23 cellular contexts compared by ENCODE assay signal in genomic region chr20:23371496-23371895, GRCh38. TPM values are rescaled to one million over a fixed set of nuclear protein-coding genes. Genes with fewer than 3 reads are reported as not detected.
A peak's percentile ranks its signal among the peaks of the same experiment; 100 is the strongest.
DNase-seq lines count a peak whose midpoint lies in the region; ATAC-seq and TF ChIP-seq lines count a peak whose summit lies in the region.
"Had no signal": no experiment of that assay in that cellular context is flagged by ENCODE, and none has a peak within 500 bp of the region (broad histone marks: within the 10 kb centered on the region; RNA-seq: fewer than 3 reads in every experiment).

No MANE protein-coding gene starts in this region.

- no peaks in the 10 kb centered on the region for H3K9me3 Mint-ChIP-seq in activated naive CD8-positive, alpha-beta T cell treated with anti-CD3 and anti-CD28 coated beads for 36 hours
- no peaks in the 10 kb centered on the region for H3K9me3 Mint-ChIP-seq in activated naive CD8-positive, alpha-beta T cell treated with anti-CD3 and anti-CD28 coated beads, Interleukin-2, amount 50 U/mL, for 24 hours
- H3K9me3 Mint-ChIP-seq: GM23338, H9 had no signal

- no peak for TF ChIP-seq CTCF in neutrophil (IDR thresholded peaks at IDR 0.05)

- no peaks in the 10 kb centered on the region for H3K9me3 ChIP-seq in neutrophil

- H3K27me3 Mint-ChIP-seq in activated naive CD8-positive, alpha-beta T cell treated with anti-CD3 and anti-CD28 coated beads for 36 hours: no peaks in the 10 kb centered on the region
- H3K27me3 Mint-ChIP-seq in activated naive CD8-positive, alpha-beta T cell treated with anti-CD3 and anti-CD28 coated beads, Interleukin-2, amount 50 U/mL, for 24 hours: no peaks in the 10 kb centered on the region

- peak overlapping the region; percentile 25 for H3K27ac ChIP-seq in neutrophil
- H3K27ac ChIP-seq: SK-N-MC had no signal

- peaks cover 75% of the 10 kb centered on the region for H3K36me3 ChIP-seq in neutrophil

- H3K27ac Mint-ChIP-seq in activated naive CD8-positive, alpha-beta T cell treated with anti-CD3 and anti-CD28 coated beads for 36 hours: peak overlapping the region; percentile 16
- no peak overlapping the region for H3K27ac Mint-ChIP-seq in activated naive CD8-positive, alpha-beta T cell treated with anti-CD3 and anti-CD28 coated beads, Interleukin-2, amount 50 U/mL, for 24 hours
- H3K27ac Mint-ChIP-seq: GM23338 had no signal

- H3K4me3 ChIP-seq in neutrophil (ENCODE audit: low read depth in 1 of 2, low read length in 1 of 2): no peak overlapping the region
- H3K4me3 ChIP-seq: GM23338, K562, SK-N-MC had no signal

- H3K4me1 Mint-ChIP-seq in activated naive CD8-positive, alpha-beta T cell treated with anti-CD3 and anti-CD28 coated beads for 36 hours: peaks cover 17% of the 10 kb centered on the region
- peaks cover 20% of the 10 kb centered on the region for H3K4me1 Mint-ChIP-seq in activated naive CD8-positive, alpha-beta T cell treated with anti-CD3 and anti-CD28 coated beads, Interleukin-2, amount 50 U/mL, for 24 hours

- DNase-seq in activated naive CD8-positive, alpha-beta T cell treated with anti-CD3 and anti-CD28 coated beads for 36 hours: no peak
- DNase-seq in activated naive CD8-positive, alpha-beta T cell treated with anti-CD3 and anti-CD28 coated beads, Interleukin-2, amount 50 U/mL, for 24 hours: no peak
- DNase-seq in MV-4-11 (lab: John Stamatoyannopoulos, UW) (peak; percentile 17), OCI-M1 (lab: John Stamatoyannopoulos, UW) (no peak)
- DNase-seq: C1 segment of cervical spinal cord, Calu3, DMS79 treated with DMSO at 0.1 percent for 48 hours, GF-D8, H9, Kasumi-1, NCI-H1048, NCI-H1694, NCI-H2029 treated with DMSO at 0.1 percent for 48 hours, NCI-H2227 treated with DMSO at 0.1 percent for 48 hours, NCI-H526 treated with DMSO at 0.1 percent for 48 hours, SIG-M5 had no signal

- ATAC-seq in activated naive CD8-positive, alpha-beta T cell treated with anti-CD3 and anti-CD28 coated beads, Interleukin-2, amount 50 U/mL, for 24 hours: no peak
- no peak for ATAC-seq in esophagus mucosa
- ATAC-seq in GM19324 (IDR thresholded peaks at IDR 0.05; ENCODE audit: low FRiP score, unreplicated experiment): no peak
- ATAC-seq: GM23338, HepG2, K562 had no signal

- peaks cover 5 to 7% of the 10 kb centered on the region in 2 experiments for H3K4me1 ChIP-seq in neutrophil (ENCODE audit: control insufficient read depth in 1 of 2, insufficient read depth in 1 of 2, low read depth in 1 of 2, low read length in 1 of 2)

- peaks cover 39% of the 10 kb centered on the region for H3K36me3 Mint-ChIP-seq in activated naive CD8-positive, alpha-beta T cell treated with anti-CD3 and anti-CD28 coated beads for 36 hours
- H3K36me3 Mint-ChIP-seq in activated naive CD8-positive, alpha-beta T cell treated with anti-CD3 and anti-CD28 coated beads, Interleukin-2, amount 50 U/mL, for 24 hours (ENCODE audit: low read depth): peaks cover 75% of the 10 kb centered on the region

- H3K4me3 Mint-ChIP-seq in activated naive CD8-positive, alpha-beta T cell treated with anti-CD3 and anti-CD28 coated beads for 36 hours: no peak overlapping the region
- no peak overlapping the region for H3K4me3 Mint-ChIP-seq in activated naive CD8-positive, alpha-beta T cell treated with anti-CD3 and anti-CD28 coated beads, Interleukin-2, amount 50 U/mL, for 24 hours
- H3K4me3 Mint-ChIP-seq: GM23338, H9 had no signal

- no peaks in the 10 kb centered on the region for H3K27me3 ChIP-seq in neutrophil

RNA-seq across cellular contexts. Expression of gene GZF1, which starts 9.5 kb away (rescaled TPM):
- total RNA-seq in activated naive CD8-positive, alpha-beta T cell treated with anti-CD3 and anti-CD28 coated beads for 36 hours: 10 to 100 TPM; 11.5 to 12.1 TPM
- total RNA-seq in esophagus mucosa: 3.6 TPM

RNA-seq across cellular contexts. Expression of gene NXT1, which starts 20.9 kb away (rescaled TPM):
- 10 to 100 TPM; 53.5 to 55.9 TPM for total RNA-seq in activated naive CD8-positive, alpha-beta T cell treated with anti-CD3 and anti-CD28 coated beads for 36 hours
- total RNA-seq in esophagus mucosa: 21.4 TPM

RNA-seq across cellular contexts. Expression of gene NAPB, which starts 49.8 kb away (rescaled TPM):
- 1 to 10 TPM; 6.7 to 7.2 TPM for total RNA-seq in activated naive CD8-positive, alpha-beta T cell treated with anti-CD3 and anti-CD28 coated beads for 36 hours
- 4.0 TPM for total RNA-seq in esophagus mucosa
